ENCODE assay signal across 8 cellular contexts in the genomic region with DNA sequence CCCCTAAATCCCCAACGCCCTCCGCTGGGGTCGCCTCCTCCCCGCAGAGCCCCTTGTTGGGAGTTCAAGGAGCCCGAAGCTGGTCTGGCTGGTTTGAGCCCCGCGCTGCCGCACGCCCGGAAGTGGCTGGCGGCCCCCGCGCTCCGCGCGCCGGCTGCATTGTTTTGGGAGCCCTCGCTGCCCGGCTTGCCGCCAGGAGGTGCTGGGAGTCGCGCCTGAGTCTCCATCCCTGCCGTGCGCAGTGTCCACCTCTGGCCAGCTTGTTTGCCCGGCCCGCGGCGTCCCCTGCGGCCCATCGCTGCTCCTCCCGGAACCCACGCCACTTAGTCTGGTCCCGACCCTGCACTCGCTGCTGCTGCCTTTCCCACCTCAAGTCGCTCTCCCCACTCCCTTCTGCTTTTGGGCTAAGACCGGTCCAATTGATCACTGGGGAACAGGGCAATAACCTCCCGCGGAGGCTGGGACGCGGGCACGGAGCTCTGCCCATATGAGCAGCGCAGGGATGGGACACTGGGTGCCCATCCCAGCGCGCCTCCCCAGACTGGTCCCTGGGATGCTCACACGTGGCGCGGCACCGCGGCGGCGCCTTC. TPM values are rescaled to one million over a fixed set of nuclear protein-coding genes. Genes with fewer than 3 reads are reported as not detected.
DNase-seq lines count a peak whose midpoint lies in the region; ATAC-seq and TF ChIP-seq lines count a peak whose summit lies in the region.

No MANE protein-coding gene starts in this region.

- H3K4me1 ChIP-seq in NT2/D1 (ENCODE audit: insufficient read depth, insufficient read length) (peaks cover 6% of the 10 kb centered on the region), esophagus (ENCODE audit: control insufficient read depth in 2 of 2, insufficient read depth in 2 of 2, low read length in 1 of 2) (peaks cover 13 to 22% of the 10 kb centered on the region in 2 donors), osteoblast (ENCODE audit: insufficient read depth, low read length) (no peaks in the 10 kb centered on the region), MM.1S (ENCODE audit: low read length) (no peaks in the 10 kb centered on the region), A673 (ENCODE audit: insufficient read depth, low read length, poor library complexity, severe bottlenecking) (no peaks in the 10 kb centered on the region)

- CTCF ChIA-PET in CD4-positive, alpha-beta T cell (lab: Charles Lee) = no interaction called here
- CTCF ChIA-PET in A673 (lab: Charles Lee) = interaction anchor here (0.6 to 0.7 kb wide), 2 partner anchors 156 to 730 kb away, joined by 4 to 14 read pairs; no protein-coding TSS in a partner anchor

- WGBS in esophagus, 2 donors = 5% methylated on average over 50 to 51 of the region's 51 CpGs

- no peaks in the 10 kb centered on the region for H3K9me3 ChIP-seq in CD4-positive, alpha-beta T cell (ENCODE audit: control insufficient read depth, low read length)
- H3K9me3 ChIP-seq in NT2/D1 (ENCODE audit: insufficient read depth, low read length) (no peaks in the 10 kb centered on the region), esophagus (ENCODE audit: control insufficient read depth in 2 of 2, insufficient read depth in 1 of 2, low read depth in 1 of 2, low read length in 1 of 2) (peaks cover 2 to 6% of the 10 kb centered on the region in 2 donors), osteoblast (ENCODE audit: low read depth, low read length) (no peaks in the 10 kb centered on the region), MM.1S (replicated peaks; ENCODE audit: insufficient read depth, low read length) (no peaks in the 10 kb centered on the region), A673 (ENCODE audit: low read depth, low read length, poor library complexity, severe bottlenecking) (no peaks in the 10 kb centered on the region)

- POLR2A ChIA-PET in CD4-positive, alpha-beta T cell (lab: Charles Lee) = no interaction called here
- POLR2A ChIA-PET in A673 (lab: Charles Lee; ENCODE audit: low non-redundant PET) = no interaction called here

- no peak overlapping the region for H2AFZ ChIP-seq in osteoblast (ENCODE audit: low read length)
- H2AFZ ChIP-seq in MM.1S (ENCODE audit: low read length) = no peak overlapping the region

- H3K4me3 Mint-ChIP-seq in CD4-positive, alpha-beta T cell = peak overlapping the region; percentile 81

- ATAC-seq in CD4-positive, alpha-beta T cell (ENCODE audit: poor library complexity) = peak; percentile 48
- no peak for ATAC-seq in HG03108 (IDR thresholded peaks at IDR 0.05; ENCODE audit: unreplicated experiment)

- H3K4me3 ChIP-seq in NT2/D1 (ENCODE audit: insufficient read length, low read depth) (peak overlapping the region; percentile 45), esophagus (ENCODE audit: low read depth in 1 of 2, low read length in 2 of 2) (peak overlapping the region; percentile 15 to 25), osteoblast (ENCODE audit: insufficient read depth, low read length) (no peak overlapping the region), MM.1S (ENCODE audit: low read length) (no peak overlapping the region), A673 (ENCODE audit: low read depth, low read length, poor library complexity, severe bottlenecking) (no peak overlapping the region)

- no peaks in the 10 kb centered on the region for H3F3A ChIP-seq in MM.1S (ENCODE audit: insufficient read depth, low read length)

- peak overlapping the region; percentile 72 for H3K9ac ChIP-seq in NT2/D1 (ENCODE audit: insufficient read length, low read depth)
- H3K9ac ChIP-seq in MM.1S (ENCODE audit: low read length) = no peak overlapping the region

- no peaks in the 10 kb centered on the region for H3K9me2 ChIP-seq in MM.1S (replicated peaks; ENCODE audit: insufficient read depth, low read length)

- H3K4me2 ChIP-seq in osteoblast (ENCODE audit: insufficient read depth, low read length) = no peak overlapping the region
- no peak overlapping the region for H3K4me2 ChIP-seq in MM.1S (ENCODE audit: low read depth, low read length)

- peaks cover 98% of the 10 kb centered on the region for H3K27me3 Mint-ChIP-seq in CD4-positive, alpha-beta T cell

- intact Hi-C loops in CD4-positive, alpha-beta T cell (cut with DNase I, micrococcal nuclease) = loop anchor here in 1 of 2 experiments (5.0 kb wide), 1 partner anchor 556 kb away; no protein-coding TSS in a partner anchor
- intact Hi-C loops in A673 (cut with micrococcal nuclease; ENCODE audit: unreplicated experiment) = no loop called here

- TF ChIP-seq CTCF in CD4-positive, alpha-beta T cell (IDR thresholded peaks at IDR 0.05) = no peak
- TF ChIP-seq CTCF in osteoblast (IDR thresholded peaks at IDR 0.05; ENCODE audit: extremely low read depth, low read depth, low read length) (no peak), MM.1S (IDR thresholded peaks at IDR 0.05; ENCODE audit: low read length) (no peak), A673 (conservative IDR thresholded peaks at IDR 0.05; ENCODE audit: low read depth, low read length) (no peak)

- H3K79me2 ChIP-seq in osteoblast (ENCODE audit: insufficient read depth, low read length) (no peaks in the 10 kb centered on the region), MM.1S (ENCODE audit: low read length) (no peaks in the 10 kb centered on the region)

- no peak overlapping the region for H3K27ac Mint-ChIP-seq in CD4-positive, alpha-beta T cell

- H4K20me1 ChIP-seq in osteoblast (ENCODE audit: insufficient read depth, low read length) (no peaks in the 10 kb centered on the region), MM.1S (ENCODE audit: insufficient read depth, low read length) (no peaks in the 10 kb centered on the region)

- peak in 2 of 10 experiments; percentile 23 to 27 for DNase-seq in CD4-positive, alpha-beta T cell
- DNase-seq in NT2/D1 (ENCODE audit: low read depth, low spot score) (no peak), osteoblast (ENCODE audit: insufficient read length, low spot score, missing footprints) (peak; percentile 77), MM.1S (no peak), A673 (ENCODE audit: low spot score) (no peak)
- no peak for DNase-seq in activated effector memory CD4-positive, alpha-beta T cell treated with anti-CD3 and anti-CD28 coated beads, Interleukin-2, amount 50 U/mL, for 16 hours

- H3K27ac ChIP-seq in CD4-positive, alpha-beta T cell (ENCODE audit: low read depth, low read length) = no peak overlapping the region
- no peak overlapping the region for H3K27ac ChIP-seq in esophagus (ENCODE audit: low read depth in 2 of 2, low read length in 1 of 2)
- H3K27ac ChIP-seq in osteoblast (ENCODE audit: low read depth, low read length) = no peak overlapping the region
- H3K27ac ChIP-seq in MM.1S (ENCODE audit: low read length) = no peak overlapping the region
- H3K27ac ChIP-seq in A673 (ENCODE audit: low read depth, low read length, poor library complexity, severe bottlenecking) = no peak overlapping the region

- H3K27me3 ChIP-seq in CD4-positive, alpha-beta T cell (ENCODE audit: control insufficient read depth, insufficient read depth, low read length) = peaks cover 79% of the 10 kb centered on the region
- peaks cover 13% of the 10 kb centered on the region for H3K27me3 ChIP-seq in NT2/D1 (ENCODE audit: insufficient read depth, insufficient read length)
- H3K27me3 ChIP-seq in esophagus (ENCODE audit: control insufficient read depth in 1 of 2, insufficient read depth in 2 of 2, low read length in 2 of 2) = peaks cover 13 to 35% of the 10 kb centered on the region in 2 donors
- peaks cover 61% of the 10 kb centered on the region for H3K27me3 ChIP-seq in osteoblast (ENCODE audit: insufficient read depth, low read length)
- peaks cover 8% of the 10 kb centered on the region; the same call in 1 of the 2 replicates for H3K27me3 ChIP-seq in MM.1S (replicated peaks; ENCODE audit: insufficient read depth, low read length)
- peaks cover 81% of the 10 kb centered on the region for H3K27me3 ChIP-seq in A673 (replicated peaks; ENCODE audit: insufficient read depth, low read depth, low read length, poor library complexity)

- H3K36me3 ChIP-seq in NT2/D1 (ENCODE audit: insufficient read depth, insufficient read length, low read length) (no peaks in the 10 kb centered on the region), esophagus (ENCODE audit: control insufficient read depth in 2 of 2, insufficient read depth in 2 of 2, low read length in 1 of 2) (no peaks in the 10 kb centered on the region), osteoblast (ENCODE audit: insufficient read depth, low read length) (no peaks in the 10 kb centered on the region), MM.1S (replicated peaks; ENCODE audit: insufficient read depth, low read length) (no peaks in the 10 kb centered on the region), A673 (ENCODE audit: insufficient read depth, low read length, poor library complexity, severe bottlenecking) (no peaks in the 10 kb centered on the region)

- no TSS peak for BruUV-seq in A673 (replicated peaks; lab: Mats Ljungman, UMichigan)

- peaks cover 46% of the 10 kb centered on the region for H3K4me1 Mint-ChIP-seq in CD4-positive, alpha-beta T cell (ENCODE audit: low read depth)

- no peaks in the 10 kb centered on the region for H3K36me3 Mint-ChIP-seq in CD4-positive, alpha-beta T cell (ENCODE audit: low read depth)

- H3K9me3 Mint-ChIP-seq in CD4-positive, alpha-beta T cell = no peaks in the 10 kb centered on the region

RNA-seq across cellular contexts. Expression of gene SFRP2, which starts 2.2 kb away (rescaled TPM):
- not detected for total RNA-seq in CD4-positive, alpha-beta T cell
- polyA plus RNA-seq in esophagus = 10 to 100 TPM in 1 of 2 donors, 1 to 10 TPM in 1; 5.0 to 16.4 TPM
- 0.29 TPM in 1 of 2 replicates, not detected in the other for total RNA-seq in osteoblast
- 1.4 and 1.9 TPM in 2 replicates for total RNA-seq in A673 (2021)

RNA-seq across cellular contexts. Expression of gene RNF175, which starts 31.2 kb away (rescaled TPM):
- total RNA-seq in CD4-positive, alpha-beta T cell = 1 to 10 TPM; 1.4 to 1.8 TPM
- polyA plus RNA-seq in esophagus = under 1 TPM; 0.06 to 0.12 TPM
- total RNA-seq in osteoblast = under 0.01 TPM in 2 replicates
- 6.8 and 9.0 TPM in 2 replicates for total RNA-seq in A673 (2021)

Comparison
In these comparisons a context has a peak if more than half of its experiments do, and no peak if none do; other contexts are left out.
1. H3K4me3 ChIP-seq: peak in NT2/D1 (single experiment) and esophagus (2 of 2); none in osteoblast (single experiment), MM.1S (single experiment) and A673 (single experiment).